Comparison of ENCODE assay signal across 22 cellular contexts in the genomic region with DNA sequence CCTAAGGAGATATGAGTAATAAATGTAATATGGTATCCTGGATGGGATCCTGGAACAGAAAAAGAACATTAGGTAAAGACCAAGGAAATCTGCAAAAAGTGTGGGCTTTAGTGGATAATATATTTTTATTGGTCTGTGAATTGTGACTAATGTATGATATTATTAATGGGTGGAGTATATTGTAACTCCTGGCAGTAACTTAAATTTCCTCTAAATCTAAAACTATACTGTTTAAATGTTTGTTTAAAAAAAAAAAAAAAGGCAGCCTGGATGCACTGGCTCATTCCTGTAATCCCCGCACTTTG.
A peak's percentile ranks its signal among the peaks of the same experiment; 100 is the strongest.
DNase-seq lines count a peak whose midpoint lies in the region; ATAC-seq, FAIRE-seq and TF ChIP-seq lines count a peak whose summit lies in the region.
"Had no signal": no experiment of that assay in that cellular context is flagged by ENCODE, and none has a peak within 500 bp of the region (broad histone marks: within the 10 kb centered on the region; RNA-seq: fewer than 3 reads in every experiment).

No MANE protein-coding gene starts in this region.

- H3K4me3 Mint-ChIP-seq in HFFc6 (no peak overlapping the region), astrocyte (ENCODE audit: unreplicated experiment) (no peak overlapping the region)
- H3K4me3 Mint-ChIP-seq in activated naive CD8-positive, alpha-beta T cell treated with anti-CD3 and anti-CD28 coated beads for 36 hours = no peak overlapping the region
- H3K4me3 Mint-ChIP-seq: B cell, GM23338 had no signal

- H3K4me1 Mint-ChIP-seq in HFFc6 (ENCODE audit: low read depth) = peaks cover 92% of the 10 kb centered on the region
- H3K4me1 Mint-ChIP-seq in astrocyte (ENCODE audit: low read depth, unreplicated experiment) = peaks cover 38% of the 10 kb centered on the region
- H3K4me1 Mint-ChIP-seq in activated naive CD8-positive, alpha-beta T cell treated with anti-CD3 and anti-CD28 coated beads for 36 hours = peaks cover 17% of the 10 kb centered on the region

- no peak overlapping the region for H3K4me2 ChIP-seq in astrocyte (ENCODE audit: low read length)
- no peak overlapping the region for H3K4me2 ChIP-seq in keratinocyte (ENCODE audit: control insufficient read depth, extremely low read depth, insufficient read depth, low read depth, low read length)
- H3K4me2 ChIP-seq: GM23338 had no signal

- H4K20me1 ChIP-seq in astrocyte (ENCODE audit: insufficient read depth, low read length) (no peaks in the 10 kb centered on the region), keratinocyte (ENCODE audit: control insufficient read depth, extremely low read depth, insufficient read depth, low read length) (no peaks in the 10 kb centered on the region)

- H3K36me3 ChIP-seq in astrocyte (ENCODE audit: insufficient read depth, low read length) (no peaks in the 10 kb centered on the region), keratinocyte (ENCODE audit: control insufficient read depth in 2 of 2, extremely low read depth in 1 of 2, insufficient read depth in 2 of 2, low read length in 2 of 2) (no peaks in the 10 kb centered on the region)

- no peaks in the 10 kb centered on the region for H3K9me3 Mint-ChIP-seq in HFFc6
- H3K9me3 Mint-ChIP-seq in astrocyte (ENCODE audit: unreplicated experiment) = peaks cover 2% of the 10 kb centered on the region
- H3K9me3 Mint-ChIP-seq in activated naive CD8-positive, alpha-beta T cell treated with anti-CD3 and anti-CD28 coated beads for 36 hours = no peaks in the 10 kb centered on the region
- H3K9me3 Mint-ChIP-seq: GM23338 had no signal

- DNase-seq in HFFc6 = no peak
- DNase-seq in astrocyte (ENCODE audit: low read depth) = peak; percentile 25
- no peak for DNase-seq in keratinocyte (ENCODE audit: low read depth, low spot score)
- no peak for DNase-seq in activated naive CD8-positive, alpha-beta T cell treated with anti-CD3 and anti-CD28 coated beads for 36 hours
- no peak for DNase-seq in NAMALWA (ENCODE audit: low spot score)
- DNase-seq: COR-L47, DMS 273 treated with DMSO at 0.1 percent for 48 hours, DMS79 treated with DMSO at 0.1 percent for 48 hours, HCEC 1CT, Kasumi-1, NCI-H1417, NCI-H1694 treated with DMSO at 0.1 percent for 48 hours, NCI-H2081 treated with DMSO at 0.1 percent for 48 hours, NCI-H2171 treated with DMSO at 0.1 percent for 48 hours, NCI-H526, SHP77 treated with DMSO at 0.1 percent for 48 hours had no signal

- H3K27me3 ChIP-seq in astrocyte (ENCODE audit: insufficient read depth, low read length) = no peaks in the 10 kb centered on the region
- no peaks in the 10 kb centered on the region for H3K27me3 ChIP-seq in keratinocyte (ENCODE audit: control insufficient read depth, extremely low read depth, insufficient read depth, low read length)

- no peaks in the 10 kb centered on the region for H3K9me3 ChIP-seq in astrocyte (ENCODE audit: insufficient read depth, low read depth, low read length)
- H3K9me3 ChIP-seq in keratinocyte (ENCODE audit: control insufficient read depth, low read depth, low read length) = no peaks in the 10 kb centered on the region

- H3K27me3 Mint-ChIP-seq in HFFc6 (ENCODE audit: insufficient read depth) = no peaks in the 10 kb centered on the region; the same call in 1 of the 2 replicates
- H3K27me3 Mint-ChIP-seq in astrocyte (ENCODE audit: low read depth, unreplicated experiment) = no peaks in the 10 kb centered on the region
- no peaks in the 10 kb centered on the region for H3K27me3 Mint-ChIP-seq in activated naive CD8-positive, alpha-beta T cell treated with anti-CD3 and anti-CD28 coated beads for 36 hours
- H3K27me3 Mint-ChIP-seq: B cell had no signal

- H3K9me1 ChIP-seq in keratinocyte (ENCODE audit: control insufficient read depth, extremely low read depth, insufficient read depth, low read length) = no peaks in the 10 kb centered on the region

- TF ChIP-seq CTCF in 22Rv1 (IDR thresholded peaks at IDR 0.05) = no peak
- TF ChIP-seq CTCF in HFFc6 (IDR thresholded peaks at IDR 0.05) = no peak
- no peak for TF ChIP-seq CTCF in astrocyte (IDR thresholded peaks at IDR 0.05; ENCODE audit: insufficient read depth, low read depth, low read length)
- no peak for TF ChIP-seq CTCF in keratinocyte (optimal IDR thresholded peaks at IDR 0.05 in 1 of 3, IDR thresholded peaks at IDR 0.05 in 1 of 3, conservative IDR thresholded peaks at IDR 0.05 in 1 of 3; ENCODE audit: extremely low read depth in 1 of 3, insufficient read depth in 2 of 3, low read length in 3 of 3)

- H3K27ac Mint-ChIP-seq in HFFc6 = peak overlapping the region; percentile 57
- H3K27ac Mint-ChIP-seq in astrocyte (ENCODE audit: unreplicated experiment) = no peak overlapping the region
- H3K27ac Mint-ChIP-seq in activated naive CD8-positive, alpha-beta T cell treated with anti-CD3 and anti-CD28 coated beads for 36 hours = no peak overlapping the region
- H3K27ac Mint-ChIP-seq: B cell, GM23338 had no signal

- 0 out of 2 replicates have a peak overlapping the region, but pooled peaks have one; percentile 47 for H3K27ac ChIP-seq in 22Rv1
- H3K27ac ChIP-seq in astrocyte (ENCODE audit: low read depth, low read length) = no peak overlapping the region
- peak overlapping the region; percentile 57 for H3K27ac ChIP-seq in keratinocyte (ENCODE audit: control insufficient read depth, insufficient read depth, low read length)
- H3K27ac ChIP-seq: SK-N-MC had no signal

- no peak for ATAC-seq in HG03045 (IDR thresholded peaks at IDR 0.05; ENCODE audit: unreplicated experiment)
- ATAC-seq: GM12878, GM23338 had no signal

- dilution Hi-C loops in keratinocyte (cut with MboI; ENCODE audit: extremely low pct_ligation_motif_present, low sequenced_read_pairs) = no loop called here

- no peak overlapping the region for H2AFZ ChIP-seq in astrocyte (ENCODE audit: low read depth, low read length)
- no peak overlapping the region for H2AFZ ChIP-seq in keratinocyte (ENCODE audit: control insufficient read depth, low read length)
- H2AFZ ChIP-seq: GM23338 had no signal

- H3K36me3 Mint-ChIP-seq in HFFc6 (ENCODE audit: low read depth) = peaks cover 5% of the 10 kb centered on the region; the same call in 1 of the 2 replicates
- no peaks in the 10 kb centered on the region for H3K36me3 Mint-ChIP-seq in astrocyte (ENCODE audit: low read depth, unreplicated experiment)
- peaks cover 32% of the 10 kb centered on the region for H3K36me3 Mint-ChIP-seq in activated naive CD8-positive, alpha-beta T cell treated with anti-CD3 and anti-CD28 coated beads for 36 hours

- FAIRE-seq in astrocyte (lab: Jason Lieb, UNC) (no peak), keratinocyte (lab: Jason Lieb, UNC) (no peak)
- FAIRE-seq: GM12878 had no signal

- H3K79me2 ChIP-seq in astrocyte (ENCODE audit: insufficient read depth, low read length) (peaks cover 8% of the 10 kb centered on the region), keratinocyte (ENCODE audit: control insufficient read depth, insufficient read depth, low read length) (peaks cover 6% of the 10 kb centered on the region)

- H3K9ac ChIP-seq in astrocyte (ENCODE audit: low read length) (no peak overlapping the region), keratinocyte (ENCODE audit: control insufficient read depth, extremely low read depth, insufficient read depth, low read length) (no peak overlapping the region)

- H3K4me3 ChIP-seq in astrocyte (ENCODE audit: insufficient read depth, low read depth, low read length) = no peak overlapping the region
- H3K4me3 ChIP-seq in keratinocyte (ENCODE audit: control insufficient read depth in 2 of 3, extremely low read depth in 1 of 3, insufficient read depth in 2 of 3, low read depth in 1 of 3, low read length in 3 of 3) = no peak overlapping the region
- H3K4me3 ChIP-seq: GM12878, GM23338, SK-N-MC had no signal

- H3K4me1 ChIP-seq in astrocyte (ENCODE audit: insufficient read depth, low read length) = peaks cover 31% of the 10 kb centered on the region
- H3K4me1 ChIP-seq in keratinocyte (ENCODE audit: control insufficient read depth, extremely low read depth, insufficient read depth, low read length) = peaks cover 57% of the 10 kb centered on the region
